ENCODE assay signal across 9 cellular contexts in the genomic region with DNA sequence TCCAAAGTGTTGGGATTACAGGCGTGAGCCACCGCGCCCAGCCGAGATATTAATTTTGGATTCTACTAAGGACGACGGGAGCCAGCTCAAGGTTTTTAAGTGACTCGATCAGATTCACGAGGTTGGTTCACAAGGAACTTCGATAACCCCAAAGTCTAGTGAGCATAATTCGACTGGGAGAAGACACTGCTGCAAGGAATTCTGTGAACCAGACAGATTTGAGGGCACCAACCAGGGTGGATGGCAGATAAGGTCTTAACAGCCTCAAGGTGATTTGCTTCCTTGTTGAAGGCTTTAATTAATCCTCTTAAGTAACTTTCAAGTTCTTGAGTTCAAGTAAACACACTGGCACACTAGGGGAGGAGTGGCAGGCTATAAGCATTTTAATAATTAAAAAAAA. TPM values are rescaled to one million over a fixed set of nuclear protein-coding genes. Genes with fewer than 3 reads are reported as not detected.
A peak's percentile ranks its signal among the peaks of the same experiment; 100 is the strongest.
DNase-seq lines count a peak whose midpoint lies in the region; ATAC-seq, FAIRE-seq and TF ChIP-seq lines count a peak whose summit lies in the region.
"Had no signal": no experiment of that assay in that cellular context is flagged by ENCODE, and none has a peak within 500 bp of the region (broad histone marks: within the 10 kb centered on the region; RNA-seq: fewer than 3 reads in every experiment).

No MANE protein-coding gene starts in this region.

- H3K36me3 ChIP-seq in fibroblast of lung (ENCODE audit: control insufficient read depth, insufficient read depth, low read length) (no peaks in the 10 kb centered on the region), psoas muscle (ENCODE audit: insufficient read depth in 1 of 2, low read depth in 1 of 2) (peaks cover 0 to 8% of the 10 kb centered on the region in 2 donors)

- no peak for TF ChIP-seq CTCF in fibroblast of lung (conservative IDR thresholded peaks at IDR 0.05 in 1 of 2, IDR thresholded peaks at IDR 0.05 in 1 of 2; ENCODE audit: low read depth in 1 of 2, low read length in 2 of 2)
- TF ChIP-seq CTCF in psoas muscle (IDR thresholded peaks at IDR 0.05), result no peak

- H3K9ac ChIP-seq in fibroblast of lung (ENCODE audit: insufficient read depth, low read length), result no peak overlapping the region

- H3K9me3 ChIP-seq in fibroblast of lung (ENCODE audit: control insufficient read depth, insufficient read depth, low read depth, low read length) (no peaks in the 10 kb centered on the region), psoas muscle (no peaks in the 10 kb centered on the region)

- H3K27me3 ChIP-seq in fibroblast of lung (ENCODE audit: control insufficient read depth, insufficient read depth, low read length), result no peaks in the 10 kb centered on the region
- H3K27me3 ChIP-seq in psoas muscle (ENCODE audit: insufficient read depth in 3 of 3, low read length in 2 of 3), result no peaks in the 10 kb centered on the region

- peak; percentile 44 for DNase-seq in DMS 273 (lab: John Stamatoyannopoulos, UW; ENCODE audit: unreplicated experiment)
- DNase-seq in DMS 273 treated with DMSO at 0.1 percent for 48 hours (lab: John Stamatoyannopoulos, UW), result no peak
- peak; percentile 3 for DNase-seq in SW480 (ENCODE audit: low spot score)
- peak; percentile 3 to 8 for DNase-seq in fibroblast of lung (ENCODE audit: low read depth in 2 of 2)
- DNase-seq in psoas muscle, result no peak
- DNase-seq in 8988T, result no peak
- DNase-seq in RCC 7860 (ENCODE audit: low spot score), result no peak
- DNase-seq in NCI-H2029 (lab: John Stamatoyannopoulos, UW), result no peak

- H3K79me2 ChIP-seq in fibroblast of lung (ENCODE audit: control insufficient read depth, insufficient read depth, low read length), result peaks cover 26% of the 10 kb centered on the region

- no peak for FAIRE-seq in RCC 7860 (lab: Jason Lieb, UNC)
- FAIRE-seq: A204.1 had no signal

- H4K20me1 ChIP-seq in fibroblast of lung (ENCODE audit: control insufficient read depth, extremely low read depth, insufficient read depth, low read length), result no peaks in the 10 kb centered on the region

- H3K4me3 ChIP-seq in fibroblast of lung (replicated peaks in 1 of 4; ENCODE audit: control extremely low read depth in 1 of 4, insufficient read depth in 1 of 4, low read depth in 3 of 4, low read length in 4 of 4) (peak overlapping the region; percentile 52 to 69 (median 64)), psoas muscle (peak overlapping the region; percentile 95)

- H2AFZ ChIP-seq in fibroblast of lung (ENCODE audit: low read length), result peak overlapping the region; percentile 85

- no peak for ATAC-seq in psoas muscle

- H3K27ac ChIP-seq in fibroblast of lung (ENCODE audit: insufficient read depth, low read length), result peak overlapping the region; percentile 94
- H3K27ac ChIP-seq in psoas muscle, result peak overlapping the region; percentile 94

- intact Hi-C loops in psoas muscle (cut with DNase I), result loop anchor here in 1 of 2 donors (5.0 kb wide), 1 partner anchor 135 kb away; no protein-coding TSS in a partner anchor

- peak overlapping the region; percentile 93 for H3K4me2 ChIP-seq in fibroblast of lung (ENCODE audit: extremely low read depth, insufficient read depth, low read length)

- WGBS in psoas muscle, 3 donors, result 85 to 90% (median 89%) methylated on average over 10 of the region's 10 CpGs

- H3K4me1 ChIP-seq in fibroblast of lung (ENCODE audit: control insufficient read depth, extremely low read depth, insufficient read depth, low read length), result peaks cover 9% of the 10 kb centered on the region
- peaks cover 24% of the 10 kb centered on the region for H3K4me1 ChIP-seq in psoas muscle

RNA-seq across cellular contexts. Expression of gene KLHDC2, which starts 1.1 kb away (rescaled TPM):
- total RNA-seq in fibroblast of lung (125 and 135 TPM in 2 replicates), psoas muscle (10 to 100 TPM; 52.3 to 90.2 (median 69.5) TPM)
- polyA plus RNA-seq in fibroblast of lung (40.5 and 59.1 TPM in 2 replicates), psoas muscle (10 to 100 TPM; 26.6 to 74.4 (median 53.2) TPM)
- polyA plus RNA-seq in fibroblast of lung (2012), result 33.4 and 35.9 TPM in 2 replicates
- polyA minus RNA-seq in fibroblast of lung (ENCODE audit: low replicate concordance), result 12.8 and 13.9 TPM in 2 replicates

Comparison
In these comparisons a context has a peak if more than half of its experiments do, and no peak if none do; other contexts are left out.
1. DNase-seq: peak in DMS 273 (single experiment), SW480 (single experiment) and fibroblast of lung (2 of 2); none in DMS 273 treated with DMSO at 0.1 percent for 48 hours (single experiment), psoas muscle (0 of 2), 8988T (single experiment), RCC 7860 (single experiment) and NCI-H2029 (single experiment).